In the genomic region with DNA sequence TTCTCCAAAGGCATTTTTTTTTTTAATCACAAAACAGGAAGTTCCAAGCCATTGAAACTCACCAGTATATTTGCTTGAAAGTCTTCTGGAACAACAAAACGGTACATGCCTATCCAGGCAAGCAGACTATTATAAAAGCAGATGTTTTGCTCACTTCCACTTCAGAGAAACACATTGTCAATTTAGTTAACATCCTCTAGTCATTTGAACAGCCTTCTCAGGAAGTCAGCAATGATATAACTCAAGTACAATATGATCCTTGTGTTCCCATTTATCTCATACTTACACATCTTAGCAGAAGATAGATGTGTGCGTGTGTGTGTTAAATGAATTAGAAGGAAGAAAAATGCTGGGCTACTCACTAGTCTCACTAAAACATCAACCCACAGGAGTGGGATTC, we compare ENCODE assay signal across 22 cellular contexts. TPM values are rescaled to one million over a fixed set of nuclear protein-coding genes. Genes with fewer than 3 reads are reported as not detected.
"Had no signal": no experiment of that assay in that cellular context is flagged by ENCODE, and none has a peak within 500 bp of the region (broad histone marks: within the 10 kb centered on the region; RNA-seq: fewer than 3 reads in every experiment).

No MANE protein-coding gene starts in this region.

- H2AFZ ChIP-seq: neural progenitor cell, parathyroid adenoma had no signal

- H3K4me2 ChIP-seq: neural progenitor cell had no signal

- H3K36me3 ChIP-seq: neural progenitor cell, sigmoid colon, thoracic aorta, tibial nerve, upper lobe of left lung had no signal

- H3K27me3 ChIP-seq: neural progenitor cell, sigmoid colon, tibial nerve, upper lobe of left lung had no signal

- H3K9me3 ChIP-seq: sigmoid colon, thoracic aorta, tibial nerve, upper lobe of left lung had no signal

- FAIRE-seq: endometrium, frontal cortex, islet of Langerhans, urothelium cell line had no signal

- ATAC-seq: effector memory CD8-positive, alpha-beta T cell; naive thymus-derived CD4-positive, alpha-beta T cell; stimulated activated effector memory CD8-positive, alpha-beta T cell treated with anti-CD3 and anti-CD28 coated beads, Interleukin-12 subunit alpha, Interleukin-12 subunit beta, amount 100 ng/mL, for 72 hours had no signal

- H3K9ac ChIP-seq: neural progenitor cell, parathyroid adenoma had no signal

- H3K79me2 ChIP-seq: parathyroid adenoma had no signal

- H3K27ac ChIP-seq: coronary artery, neural progenitor cell, parathyroid adenoma, sigmoid colon, thoracic aorta had no signal

- DNase-seq: effector memory CD8-positive, alpha-beta T cell; head of caudate nucleus; hippocampal formation; mammary epithelial cell; mesendoderm; midbrain; naive thymus-derived CD4-positive, alpha-beta T cell; sigmoid colon; stimulated activated CD4-positive, alpha-beta T cell treated with anti-CD3 and anti-CD28 coated beads, Interleukin-2, amount 100 ng/mL, for 24 hours; stimulated activated CD4-positive, alpha-beta T cell treated with anti-CD3 and anti-CD28 coated beads, Interleukin-4, amount 100 ng/mL, for 24 hours; stimulated activated naive CD4-positive, alpha-beta T cell treated with Interleukin-2 at 50 U/mL for 16 hours; upper lobe of left lung had no signal

- H3K4me1 ChIP-seq: parathyroid adenoma, sigmoid colon had no signal

- H3K4me3 ChIP-seq: coronary artery, neural progenitor cell, sigmoid colon, thoracic aorta, tibial nerve, upper lobe of left lung had no signal

RNA-seq across cellular contexts. Expression of a gene that starts 30.4 kb away (rescaled TPM):
- polyA plus RNA-seq: naive thymus-derived CD4-positive, alpha-beta T cell had no signal
